1 cellular context compared by ENCODE assay signal in the genomic region with DNA sequence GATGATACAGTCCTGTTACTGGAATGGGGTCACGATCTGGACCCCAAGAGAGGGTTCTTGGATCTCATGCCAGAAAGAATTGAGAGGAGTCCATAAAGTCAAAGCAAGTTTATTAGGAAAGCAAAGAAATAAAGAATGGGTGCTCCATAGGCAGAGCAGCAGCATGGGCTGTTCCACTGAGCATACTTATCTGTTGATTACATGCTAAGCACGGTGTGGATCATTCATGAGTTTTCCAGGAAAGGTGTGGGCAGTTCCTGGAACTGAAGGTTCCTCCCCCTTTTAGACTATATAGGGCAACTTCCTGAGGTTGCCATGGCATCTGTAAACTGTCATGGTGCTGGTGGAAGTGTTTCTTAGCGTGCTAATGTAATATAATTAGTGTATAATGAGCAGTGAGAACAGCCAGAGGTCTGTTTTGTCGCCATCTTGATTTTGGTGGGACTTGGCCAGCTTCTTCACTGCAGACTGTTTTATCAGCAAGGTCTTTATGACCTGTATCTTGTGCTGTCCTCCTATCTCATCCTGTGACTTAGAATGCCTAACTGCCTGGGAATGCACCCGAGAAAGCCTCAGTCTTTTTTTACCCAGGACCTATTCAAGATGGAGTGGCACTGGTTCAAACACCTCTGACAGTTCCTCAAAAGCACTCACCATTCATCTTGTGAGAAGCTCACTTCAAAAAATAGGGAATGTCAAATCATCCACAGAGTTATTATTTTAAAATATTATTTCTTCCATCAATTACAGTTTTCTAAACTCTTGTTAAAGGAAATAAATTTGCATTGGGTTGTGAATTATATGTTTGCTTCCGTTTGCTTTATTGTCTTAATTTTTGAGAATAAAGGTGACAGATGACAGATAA.
A peak's percentile ranks its signal among the peaks of the same experiment; 100 is the strongest.
TF ChIP-seq lines count a peak whose summit lies in the region.

No MANE protein-coding gene starts in this region.

TF ChIP-seq in K562, 482 proteins besides CTCF, POLR2A, EP300 and RAD21 (continued from another document and continues in another):
- TF ChIP-seq, protein P1, sequence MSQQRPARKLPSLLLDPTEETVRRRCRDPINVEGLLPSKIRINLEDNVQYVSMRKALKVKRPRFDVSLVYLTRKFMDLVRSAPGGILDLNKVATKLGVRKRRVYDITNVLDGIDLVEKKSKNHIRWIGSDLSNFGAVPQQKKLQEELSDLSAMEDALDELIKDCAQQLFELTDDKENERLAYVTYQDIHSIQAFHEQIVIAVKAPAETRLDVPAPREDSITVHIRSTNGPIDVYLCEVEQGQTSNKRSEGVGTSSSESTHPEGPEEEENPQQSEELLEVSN (IDR thresholded peaks at IDR 0.05; ENCODE audit: borderline replicate concordance in 1 of 2, extremely low read depth in 1 of 2, insufficient read depth in 1 of 2, insufficient read length in 1 of 2, low read depth in 1 of 2, low read length in 1 of 2, poor library complexity in 1 of 2, severe bottlenecking in 1 of 2) = peak in 1 of 2 experiments; percentile 12
- TF ChIP-seq, protein P2, sequence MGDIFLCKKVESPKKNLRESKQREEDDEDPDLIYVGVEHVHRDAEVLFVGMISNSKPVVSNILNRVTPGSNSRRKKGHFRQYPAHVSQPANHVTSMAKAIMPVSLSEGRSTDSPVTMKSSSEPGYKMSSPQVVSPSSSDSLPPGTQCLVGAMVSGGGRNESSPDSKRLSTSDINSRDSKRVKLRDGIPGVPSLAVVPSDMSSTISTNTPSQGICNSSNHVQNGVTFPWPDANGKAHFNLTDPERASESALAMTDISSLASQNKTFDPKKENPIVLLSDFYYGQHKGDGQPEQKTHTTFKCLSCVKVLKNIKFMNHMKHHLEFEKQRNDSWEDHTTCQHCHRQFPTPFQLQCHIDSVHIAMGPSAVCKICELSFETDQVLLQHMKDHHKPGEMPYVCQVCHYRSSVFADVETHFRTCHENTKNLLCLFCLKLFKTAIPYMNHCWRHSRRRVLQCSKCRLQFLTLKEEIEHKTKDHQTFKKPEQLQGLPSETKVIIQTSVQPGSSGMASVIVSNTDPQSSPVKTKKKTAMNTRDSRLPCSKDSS (IDR thresholded peaks at IDR 0.05; ENCODE audit: low read depth, partially characterized antibody) = no peak
- TF ChIP-seq ZFP30 (CRISPR knock-in tag; IDR thresholded peaks at IDR 0.05; ENCODE audit: borderline replicate concordance) (no peak), HMG20B (CRISPR knock-in tag; IDR thresholded peaks at IDR 0.05) (peak; percentile 83; the same call in 1 of the 2 replicates), XRCC5 (IDR thresholded peaks at IDR 0.05; ENCODE audit: low read depth, low read length) (no peak), ZNF408 (CRISPR knock-in tag; IDR thresholded peaks at IDR 0.05; ENCODE audit: low read depth) (no peak), ZNF561 (CRISPR knock-in tag; conservative IDR thresholded peaks at IDR 0.05) (peak; percentile 96), ILK (tag; IDR thresholded peaks at IDR 0.05; ENCODE audit: borderline replicate concordance, low read depth) (peak; percentile 96), ZNF436 (CRISPR knock-in tag; IDR thresholded peaks at IDR 0.05) (peak; percentile 13; the same call in 1 of the 2 replicates), KDM5B (IDR thresholded peaks at IDR 0.05; ENCODE audit: insufficient replicate concordance, low read depth, low read length) (peak; percentile 19), BRD9 (IDR thresholded peaks at IDR 0.05; ENCODE audit: low read depth, partially characterized antibody) (peak; percentile 24), ETV6 (IDR thresholded peaks at IDR 0.05; ENCODE audit: borderline replicate concordance in 1 of 2, low read depth in 2 of 2, low read length in 1 of 2) (peak in 1 of 2 experiments; percentile 69; a peak in 2 of 4 replicates), ETV6 (CRISPR knock-in tag; IDR thresholded peaks at IDR 0.05; ENCODE audit: borderline replicate concordance) (no peak), DDX20 (tag; IDR thresholded peaks at IDR 0.05; ENCODE audit: low read depth) (peak; percentile 99), ELF4 (CRISPR knock-in tag; IDR thresholded peaks at IDR 0.05) (peak; percentile 96), EGR1 (conservative IDR thresholded peaks at IDR 0.05) (peak; percentile 100), ZNF174 (CRISPR knock-in tag; IDR thresholded peaks at IDR 0.05) (peak; percentile 97), MEF2A (IDR thresholded peaks at IDR 0.05; ENCODE audit: control insufficient read depth, low read depth, low read length) (0 out of 2 replicates have a peak, but pooled peaks have one; percentile 1), MED1 (CRISPR knock-in tag; IDR thresholded peaks at IDR 0.05; ENCODE audit: borderline replicate concordance) (no peak), MTA2 (IDR thresholded peaks at IDR 0.05; ENCODE audit: low read depth) (peak; percentile 72; the same call in 1 of the 2 replicates), SRSF3 (IDR thresholded peaks at IDR 0.05; ENCODE audit: insufficient read depth, low read length) (no peak), TAF1 (IDR thresholded peaks at IDR 0.05; ENCODE audit: control insufficient read depth, extremely low read depth, insufficient read depth, low read length, severe bottlenecking) (peak; percentile 32), MCM3 (IDR thresholded peaks at IDR 0.05) (no peak), SMARCE1 (IDR thresholded peaks at IDR 0.05) (peak; percentile 80), BHLHE40 (IDR thresholded peaks at IDR 0.05; ENCODE audit: low read length) (peak; percentile 54; the same call in 1 of the 2 replicates), RBM17 (IDR thresholded peaks at IDR 0.05; ENCODE audit: borderline replicate concordance, low read depth, low read length) (no peak), ZNF165 (CRISPR knock-in tag; IDR thresholded peaks at IDR 0.05; ENCODE audit: borderline replicate concordance) (peak; percentile 98), NR2C1 (IDR thresholded peaks at IDR 0.05) (no peak), NR2C1 (tag; IDR thresholded peaks at IDR 0.05) (peak; percentile 97), GATA2 (CRISPR knock-in tag; IDR thresholded peaks at IDR 0.05) (0 out of 2 replicates have a peak, but pooled peaks have one; percentile 51), HOXB6 (CRISPR knock-in tag; IDR thresholded peaks at IDR 0.05; ENCODE audit: borderline replicate concordance) (peak; percentile 89; the same call in 1 of the 2 replicates), FUS (optimal IDR thresholded peaks at IDR 0.05; ENCODE audit: low read depth, low read length) (no peak), ETV5 (CRISPR knock-in tag; IDR thresholded peaks at IDR 0.05; ENCODE audit: low read depth) (0 out of 2 replicates have a peak, but pooled peaks have one; percentile 51)
- TF ChIP-seq, protein P3, sequence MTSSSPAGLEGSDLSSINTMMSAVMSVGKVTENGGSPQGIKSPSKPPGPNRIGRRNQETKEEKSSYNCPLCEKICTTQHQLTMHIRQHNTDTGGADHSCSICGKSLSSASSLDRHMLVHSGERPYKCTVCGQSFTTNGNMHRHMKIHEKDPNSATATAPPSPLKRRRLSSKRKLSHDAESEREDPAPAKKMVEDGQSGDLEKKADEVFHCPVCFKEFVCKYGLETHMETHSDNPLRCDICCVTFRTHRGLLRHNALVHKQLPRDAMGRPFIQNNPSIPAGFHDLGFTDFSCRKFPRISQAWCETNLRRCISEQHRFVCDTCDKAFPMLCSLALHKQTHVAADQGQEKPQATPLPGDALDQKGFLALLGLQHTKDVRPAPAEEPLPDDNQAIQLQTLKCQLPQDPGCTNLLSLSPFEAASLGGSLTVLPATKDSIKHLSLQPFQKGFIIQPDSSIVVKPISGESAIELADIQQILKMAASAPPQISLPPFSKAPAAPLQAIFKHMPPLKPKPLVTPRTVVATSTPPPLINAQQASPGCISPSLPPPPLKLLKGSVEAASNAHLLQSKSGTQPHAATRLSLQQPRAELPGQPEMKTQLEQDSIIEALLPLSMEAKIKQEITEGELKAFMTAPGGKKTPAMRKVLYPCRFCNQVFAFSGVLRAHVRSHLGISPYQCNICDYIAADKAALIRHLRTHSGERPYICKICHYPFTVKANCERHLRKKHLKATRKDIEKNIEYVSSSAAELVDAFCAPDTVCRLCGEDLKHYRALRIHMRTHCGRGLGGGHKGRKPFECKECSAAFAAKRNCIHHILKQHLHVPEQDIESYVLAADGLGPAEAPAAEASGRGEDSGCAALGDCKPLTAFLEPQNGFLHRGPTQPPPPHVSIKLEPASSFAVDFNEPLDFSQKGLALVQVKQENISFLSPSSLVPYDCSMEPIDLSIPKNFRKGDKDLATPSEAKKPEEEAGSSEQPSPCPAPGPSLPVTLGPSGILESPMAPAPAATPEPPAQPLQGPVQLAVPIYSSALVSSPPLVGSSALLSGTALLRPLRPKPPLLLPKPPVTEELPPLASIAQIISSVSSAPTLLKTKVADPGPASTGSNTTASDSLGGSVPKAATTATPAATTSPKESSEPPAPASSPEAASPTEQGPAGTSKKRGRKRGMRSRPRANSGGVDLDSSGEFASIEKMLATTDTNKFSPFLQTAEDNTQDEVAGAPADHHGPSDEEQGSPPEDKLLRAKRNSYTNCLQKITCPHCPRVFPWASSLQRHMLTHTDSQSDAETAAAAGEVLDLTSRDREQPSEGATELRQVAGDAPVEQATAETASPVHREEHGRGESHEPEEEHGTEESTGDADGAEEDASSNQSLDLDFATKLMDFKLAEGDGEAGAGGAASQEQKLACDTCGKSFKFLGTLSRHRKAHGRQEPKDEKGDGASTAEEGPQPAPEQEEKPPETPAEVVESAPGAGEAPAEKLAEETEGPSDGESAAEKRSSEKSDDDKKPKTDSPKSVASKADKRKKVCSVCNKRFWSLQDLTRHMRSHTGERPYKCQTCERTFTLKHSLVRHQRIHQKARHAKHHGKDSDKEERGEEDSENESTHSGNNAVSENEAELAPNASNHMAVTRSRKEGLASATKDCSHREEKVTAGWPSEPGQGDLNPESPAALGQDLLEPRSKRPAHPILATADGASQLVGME (CRISPR knock-in tag; IDR thresholded peaks at IDR 0.05) = peak; percentile 99
- TF ChIP-seq, protein P4, sequence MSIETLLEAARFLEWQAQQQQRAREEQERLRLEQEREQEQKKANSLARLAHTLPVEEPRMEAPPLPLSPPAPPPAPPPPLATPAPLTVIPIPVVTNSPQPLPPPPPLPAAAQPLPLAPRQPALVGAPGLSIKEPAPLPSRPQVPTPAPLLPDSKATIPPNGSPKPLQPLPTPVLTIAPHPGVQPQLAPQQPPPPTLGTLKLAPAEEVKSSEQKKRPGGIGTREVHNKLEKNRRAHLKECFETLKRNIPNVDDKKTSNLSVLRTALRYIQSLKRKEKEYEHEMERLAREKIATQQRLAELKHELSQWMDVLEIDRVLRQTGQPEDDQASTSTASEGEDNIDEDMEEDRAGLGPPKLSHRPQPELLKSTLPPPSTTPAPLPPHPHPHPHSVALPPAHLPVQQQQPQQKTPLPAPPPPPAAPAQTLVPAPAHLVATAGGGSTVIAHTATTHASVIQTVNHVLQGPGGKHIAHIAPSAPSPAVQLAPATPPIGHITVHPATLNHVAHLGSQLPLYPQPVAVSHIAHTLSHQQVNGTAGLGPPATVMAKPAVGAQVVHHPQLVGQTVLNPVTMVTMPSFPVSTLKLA (conservative IDR thresholded peaks at IDR 0.05) = peak; percentile 81 to 90
- TF ChIP-seq, protein P5, sequence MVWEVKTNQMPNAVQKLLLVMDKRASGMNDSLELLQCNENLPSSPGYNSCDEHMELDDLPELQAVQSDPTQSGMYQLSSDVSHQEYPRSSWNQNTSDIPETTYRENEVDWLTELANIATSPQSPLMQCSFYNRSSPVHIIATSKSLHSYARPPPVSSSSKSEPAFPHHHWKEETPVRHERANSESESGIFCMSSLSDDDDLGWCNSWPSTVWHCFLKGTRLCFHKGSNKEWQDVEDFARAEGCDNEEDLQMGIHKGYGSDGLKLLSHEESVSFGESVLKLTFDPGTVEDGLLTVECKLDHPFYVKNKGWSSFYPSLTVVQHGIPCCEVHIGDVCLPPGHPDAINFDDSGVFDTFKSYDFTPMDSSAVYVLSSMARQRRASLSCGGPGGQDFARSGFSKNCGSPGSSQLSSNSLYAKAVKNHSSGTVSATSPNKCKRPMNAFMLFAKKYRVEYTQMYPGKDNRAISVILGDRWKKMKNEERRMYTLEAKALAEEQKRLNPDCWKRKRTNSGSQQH (CRISPR knock-in tag; IDR thresholded peaks at IDR 0.05) = peak; percentile 99
- TF ChIP-seq, protein P6, sequence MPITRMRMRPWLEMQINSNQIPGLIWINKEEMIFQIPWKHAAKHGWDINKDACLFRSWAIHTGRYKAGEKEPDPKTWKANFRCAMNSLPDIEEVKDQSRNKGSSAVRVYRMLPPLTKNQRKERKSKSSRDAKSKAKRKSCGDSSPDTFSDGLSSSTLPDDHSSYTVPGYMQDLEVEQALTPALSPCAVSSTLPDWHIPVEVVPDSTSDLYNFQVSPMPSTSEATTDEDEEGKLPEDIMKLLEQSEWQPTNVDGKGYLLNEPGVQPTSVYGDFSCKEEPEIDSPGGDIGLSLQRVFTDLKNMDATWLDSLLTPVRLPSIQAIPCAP (CRISPR knock-in tag; IDR thresholded peaks at IDR 0.05; ENCODE audit: borderline replicate concordance) = no peak
- TF ChIP-seq, protein P7, sequence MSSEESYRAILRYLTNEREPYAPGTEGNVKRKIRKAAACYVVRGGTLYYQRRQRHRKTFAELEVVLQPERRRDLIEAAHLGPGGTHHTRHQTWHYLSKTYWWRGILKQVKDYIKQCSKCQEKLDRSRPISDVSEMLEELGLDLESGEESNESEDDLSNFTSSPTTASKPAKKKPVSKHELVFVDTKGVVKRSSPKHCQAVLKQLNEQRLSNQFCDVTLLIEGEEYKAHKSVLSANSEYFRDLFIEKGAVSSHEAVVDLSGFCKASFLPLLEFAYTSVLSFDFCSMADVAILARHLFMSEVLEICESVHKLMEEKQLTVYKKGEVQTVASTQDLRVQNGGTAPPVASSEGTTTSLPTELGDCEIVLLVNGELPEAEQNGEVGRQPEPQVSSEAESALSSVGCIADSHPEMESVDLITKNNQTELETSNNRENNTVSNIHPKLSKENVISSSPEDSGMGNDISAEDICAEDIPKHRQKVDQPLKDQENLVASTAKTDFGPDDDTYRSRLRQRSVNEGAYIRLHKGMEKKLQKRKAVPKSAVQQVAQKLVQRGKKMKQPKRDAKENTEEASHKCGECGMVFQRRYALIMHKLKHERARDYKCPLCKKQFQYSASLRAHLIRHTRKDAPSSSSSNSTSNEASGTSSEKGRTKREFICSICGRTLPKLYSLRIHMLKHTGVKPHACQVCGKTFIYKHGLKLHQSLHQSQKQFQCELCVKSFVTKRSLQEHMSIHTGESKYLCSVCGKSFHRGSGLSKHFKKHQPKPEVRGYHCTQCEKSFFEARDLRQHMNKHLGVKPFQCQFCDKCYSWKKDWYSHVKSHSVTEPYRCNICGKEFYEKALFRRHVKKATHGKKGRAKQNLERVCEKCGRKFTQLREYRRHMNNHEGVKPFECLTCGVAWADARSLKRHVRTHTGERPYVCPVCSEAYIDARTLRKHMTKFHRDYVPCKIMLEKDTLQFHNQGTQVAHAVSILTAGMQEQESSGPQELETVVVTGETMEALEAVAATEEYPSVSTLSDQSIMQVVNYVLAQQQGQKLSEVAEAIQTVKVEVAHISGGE (CRISPR knock-in tag; IDR thresholded peaks at IDR 0.05) = peak in 1 of 3 experiments; percentile 90; a peak in 2 of 6 replicates
